In genomic region chr21:45078877-45079281, GRCh38 we compare ENCODE assay signal across 8 cellular contexts. TPM values are rescaled to one million over a fixed set of nuclear protein-coding genes. Genes with fewer than 3 reads are reported as not detected.
DNase-seq lines count a peak whose midpoint lies in the region; ATAC-seq, FAIRE-seq and TF ChIP-seq lines count a peak whose summit lies in the region.

No MANE protein-coding gene starts in this region.

- no peak for ATAC-seq in IMR-90 (ENCODE audit: low read depth)

- H3K18ac ChIP-seq in IMR-90 (ENCODE audit: low read depth, low read length): peak overlapping the region; percentile 43; the same call in 1 of the 2 replicates

- POLR2A ChIA-PET in IMR-90 (lab: Charles Lee; ENCODE audit: unreplicated experiment): no interaction called here
- POLR2A ChIA-PET in activated CD4-positive, alpha-beta memory T cell treated with anti-CD3 and anti-CD28 coated beads, Interleukin-2, amount 10 ng/mL, durations not matched to agents 7 days and 5 days (lab: Charles Lee): interaction anchor here (0.7 to 1.9 kb wide), 15 partner anchors 9 to 209 kb away, joined by 3 to 9 read pairs (median 4); partner anchors contain the start of gene POFUT2

- H2BK15ac ChIP-seq in IMR-90 (ENCODE audit: low read depth, low read length): no peak overlapping the region

- H3K4me2 ChIP-seq in IMR-90 (ENCODE audit: low read depth, low read length): peak overlapping the region; percentile 81

- H4K8ac ChIP-seq in IMR-90 (ENCODE audit: low read depth in 2 of 2, low read length in 2 of 2): peak overlapping the region; percentile 47 to 76; a peak in 1 of 4 replicates

- FAIRE-seq in GM19239 (lab: Jason Lieb, UNC): no peak

- peaks cover 84% of the 10 kb centered on the region for H3K4me1 Mint-ChIP-seq in activated CD4-positive, alpha-beta memory T cell treated with anti-CD3 and anti-CD28 coated beads, Interleukin-2, amount 10 ng/mL, durations not matched to agents 7 days and 5 days

- no peak overlapping the region for H2AFZ ChIP-seq in IMR-90 (replicated peaks; ENCODE audit: low read length, poor library complexity)

- no peaks in the 10 kb centered on the region for H3K27me3 Mint-ChIP-seq in activated CD4-positive, alpha-beta memory T cell treated with anti-CD3 and anti-CD28 coated beads, Interleukin-2, amount 10 ng/mL, durations not matched to agents 7 days and 5 days

- peak overlapping the region; percentile 53; the same call in 1 of the 2 replicates for H3K9ac ChIP-seq in IMR-90 (ENCODE audit: low read depth, low read length)

- H3K23ac ChIP-seq in IMR-90 (ENCODE audit: low read depth, low read length): peak overlapping the region; percentile 62; the same call in 1 of the 2 replicates

- no peak overlapping the region for H2BK20ac ChIP-seq in IMR-90 (ENCODE audit: low read depth, low read length)

- peak overlapping the region; percentile 50 for H2AK5ac ChIP-seq in IMR-90 (ENCODE audit: low read depth, low read length)

- H3K27me3 ChIP-seq in IMR-90 (ENCODE audit: control insufficient read depth, insufficient read depth, low read length) (no peaks in the 10 kb centered on the region), MG63 (peaks cover 13% of the 10 kb centered on the region), vagina (no peaks in the 10 kb centered on the region)

- H3K4ac ChIP-seq in IMR-90 (ENCODE audit: low read depth, low read length): peak overlapping the region; percentile 34; the same call in 1 of the 2 replicates

- H3K4me1 ChIP-seq in IMR-90 (ENCODE audit: control insufficient read depth, insufficient read depth, low read length): peaks cover 26% of the 10 kb centered on the region
- H3K4me1 ChIP-seq in vagina: peaks cover 44% of the 10 kb centered on the region

- H2BK120ac ChIP-seq in IMR-90 (ENCODE audit: low read depth, low read length): no peak overlapping the region

- WGBS in IMR-90 (ENCODE audit: extremely low coverage in 2 of 2, insufficient read length in 1 of 2), 2 experiments: no CpG with 5 or more reads among the region's 2 CpGs

- peaks cover 22% of the 10 kb centered on the region for H3K36me3 Mint-ChIP-seq in activated CD4-positive, alpha-beta memory T cell treated with anti-CD3 and anti-CD28 coated beads, Interleukin-2, amount 10 ng/mL, durations not matched to agents 7 days and 5 days (ENCODE audit: low read depth)

- no peaks in the 10 kb centered on the region for H3K9me3 Mint-ChIP-seq in activated CD4-positive, alpha-beta memory T cell treated with anti-CD3 and anti-CD28 coated beads, Interleukin-2, amount 10 ng/mL, durations not matched to agents 7 days and 5 days

- H4K5ac ChIP-seq in IMR-90 (ENCODE audit: low read depth, low read length): peak overlapping the region; percentile 75

- dilution Hi-C loops in IMR-90 (cut with HindIII; ENCODE audit: low sequenced_read_pairs, unreplicated experiment): no loop called here

- H3K4me3 Mint-ChIP-seq in activated CD4-positive, alpha-beta memory T cell treated with anti-CD3 and anti-CD28 coated beads, Interleukin-2, amount 10 ng/mL, durations not matched to agents 7 days and 5 days: peak overlapping the region; percentile 31

- H3K36me3 ChIP-seq in IMR-90 (ENCODE audit: control insufficient read depth, insufficient read depth, low read length) (peaks cover 23% of the 10 kb centered on the region), MG63 (no peaks in the 10 kb centered on the region), vagina (no peaks in the 10 kb centered on the region)

- no peak overlapping the region for H3K4me3 ChIP-seq in IMR-90 (ENCODE audit: insufficient read depth, low read depth, low read length)
- no peak overlapping the region for H3K4me3 ChIP-seq in epithelial cell of esophagus (ENCODE audit: low read length)
- H3K4me3 ChIP-seq in MG63: no peak overlapping the region
- no peak overlapping the region for H3K4me3 ChIP-seq in vagina

- H2BK5ac ChIP-seq in IMR-90 (ENCODE audit: low read depth, low read length, poor library complexity, severe bottlenecking): peak overlapping the region; percentile 61

- no peak for TF ChIP-seq RAD21 in IMR-90 (IDR thresholded peaks at IDR 0.05; ENCODE audit: low read length)

- H2AK9ac ChIP-seq in IMR-90 (replicated peaks; ENCODE audit: low read depth, low read length, poor library complexity): no peak overlapping the region

- H4K91ac ChIP-seq in IMR-90 (ENCODE audit: insufficient read depth, low read depth, low read length): no peak overlapping the region; the same call in 1 of the 2 replicates

- in situ Hi-C loops in IMR-90 (cut with MboI; ENCODE audit: low sequenced_read_pairs): no loop called here

- no peak overlapping the region for H3K56ac ChIP-seq in IMR-90 (ENCODE audit: extremely low read depth, insufficient read depth, low read length)

- TF ChIP-seq POLR2A in IMR-90 (IDR thresholded peaks at IDR 0.05; ENCODE audit: low read depth, low read length): peak; percentile 35; the same call in 1 of the 2 replicates
- TF ChIP-seq POLR2A in vagina (IDR thresholded peaks at IDR 0.05): no peak

- peaks cover 81% of the 10 kb centered on the region for H4K20me1 ChIP-seq in IMR-90 (ENCODE audit: insufficient read depth, low read length)

- H3K9me1 ChIP-seq in IMR-90 (ENCODE audit: insufficient read depth, low read length): peaks cover 27% of the 10 kb centered on the region

- peak overlapping the region; percentile 57 for H3K27ac ChIP-seq in IMR-90 (ENCODE audit: insufficient read depth, low read length)
- H3K27ac ChIP-seq in vagina: no peak overlapping the region

- BruUV-seq in IMR-90 (replicated peaks; lab: Mats Ljungman, UMichigan): no TSS peak

- peaks cover 0 to 78% of the 10 kb centered on the region in 2 experiments; a peak in 2 of 4 replicates for H3K79me1 ChIP-seq in IMR-90 (ENCODE audit: low read depth in 1 of 2, low read length in 2 of 2)

- peak overlapping the region; percentile 95 for H3K27ac Mint-ChIP-seq in activated CD4-positive, alpha-beta memory T cell treated with anti-CD3 and anti-CD28 coated beads, Interleukin-2, amount 10 ng/mL, durations not matched to agents 7 days and 5 days

- H3K14ac ChIP-seq in IMR-90 (replicated peaks; ENCODE audit: low read depth, low read length): peak overlapping the region; percentile 26

- peak; percentile 85 for DNase-seq in IMR-90
- DNase-seq in activated CD4-positive, alpha-beta memory T cell treated with anti-CD3 and anti-CD28 coated beads, Interleukin-2, amount 10 ng/mL, durations not matched to agents 7 days and 5 days: peak; percentile 89
- peak; percentile 84 for DNase-seq in epithelial cell of esophagus (ENCODE audit: low read depth)
- DNase-seq in stimulated activated CD8-positive, alpha-beta memory T cell treated with anti-CD3 and anti-CD28 coated beads, Interleukin-15, amount 100 ng/mL, for 1 hour (ENCODE audit: low read depth): peak; percentile 46
- no peak for DNase-seq in MG63
- DNase-seq in middle frontal gyrus (ENCODE audit: extremely low spot score, low spot score): no peak
- DNase-seq in GM19239 (ENCODE audit: insufficient read length, low spot score): no peak
- no peak for DNase-seq in vagina (ENCODE audit: extremely low spot score in 2 of 2)

- no peak for TF ChIP-seq CTCF in IMR-90 (conservative IDR thresholded peaks at IDR 0.05; ENCODE audit: low read depth, low read length)
- TF ChIP-seq CTCF in epithelial cell of esophagus (IDR thresholded peaks at IDR 0.05; ENCODE audit: insufficient read depth, low read depth, low read length, missing control alignments): no peak
- TF ChIP-seq CTCF in vagina (IDR thresholded peaks at IDR 0.05): no peak

- H3K9me3 ChIP-seq in IMR-90 (ENCODE audit: control insufficient read depth, insufficient read depth, low read length) (no peaks in the 10 kb centered on the region), MG63 (no peaks in the 10 kb centered on the region), vagina (no peaks in the 10 kb centered on the region)

- intact Hi-C loops in IMR-90 (cut with micrococcal nuclease): no loop called here
- intact Hi-C loops in vagina (cut with DNase I): loop anchor here (10.0 kb wide), 1 partner anchor 134 kb away; the partner anchor contains the start of gene SLX9

- CTCF ChIA-PET in IMR-90 (lab: Yijun Ruan, JAX): no interaction called here
- CTCF ChIA-PET in activated CD4-positive, alpha-beta memory T cell treated with anti-CD3 and anti-CD28 coated beads, Interleukin-2, amount 10 ng/mL, durations not matched to agents 7 days and 5 days (lab: Charles Lee): interaction anchor here (0.6 to 5.6 kb wide), 7 partner anchors 10 to 1651 kb away, joined by 3 to 45 read pairs (median 4); no protein-coding TSS in a partner anchor

TF ChIP-seq in IMR-90, 13 proteins besides CTCF, POLR2A, EP300 and RAD21 (continues in another document):
- TF ChIP-seq MAFK (IDR thresholded peaks at IDR 0.05; ENCODE audit: low read depth, low read length) (peak; percentile 52; the same call in 1 of the 2 replicates), BHLHE40 (IDR thresholded peaks at IDR 0.05; ENCODE audit: low read depth, low read length) (no peak), FOS (IDR thresholded peaks at IDR 0.05; ENCODE audit: low read depth, low read length) (no peak), USF2 (IDR thresholded peaks at IDR 0.05; ENCODE audit: low read depth, low read length) (no peak), ELK1 (IDR thresholded peaks at IDR 0.05; ENCODE audit: borderline replicate concordance, low read depth, low read length) (no peak), NFE2L2 (IDR thresholded peaks at IDR 0.05; ENCODE audit: low read depth, low read length) (no peak)

RNA-seq across cellular contexts. Expression of gene ADARB1, which starts 4.5 kb away (rescaled TPM):
- total RNA-seq in IMR-90 (2012; rRNA removed) (39.7 and 39.8 TPM in 2 replicates), vagina (19.6 TPM)
- 45.5 and 47.3 TPM in 2 replicates for polyA plus RNA-seq in IMR-90 (2012; rRNA removed)
- polyA plus RNA-seq in IMR-90 (2012; cell fraction: cytosol; rRNA removed): 18.2 and 29.3 TPM in 2 replicates
- 152 and 210 TPM in 2 replicates for polyA plus RNA-seq in IMR-90 (2012; cell fraction: nucleus; rRNA removed; ENCODE audit: low replicate concordance)
- total RNA-seq in activated CD4-positive, alpha-beta memory T cell treated with anti-CD3 and anti-CD28 coated beads, Interleukin-2, amount 10 ng/mL, durations not matched to agents 7 days and 5 days: 10 to 100 TPM; 59.1 to 59.6 TPM
- 2.9 and 15.3 TPM in 2 replicates for total RNA-seq in MG63 (2014; rRNA removed; shearing (Covaris generic); ENCODE audit: low replicate concordance)

Comparison
In these comparisons a context has a peak if more than half of its experiments do, and no peak if none do; other contexts are left out.
1. DNase-seq: peak in IMR-90 (single experiment), activated CD4-positive, alpha-beta memory T cell treated with anti-CD3 and anti-CD28 coated beads, Interleukin-2, amount 10 ng/mL, durations not matched to agents 7 days and 5 days (single experiment), epithelial cell of esophagus (single experiment) and stimulated activated CD8-positive, alpha-beta memory T cell treated with anti-CD3 and anti-CD28 coated beads, Interleukin-15, amount 100 ng/mL, for 1 hour (single experiment); none in MG63 (single experiment), middle frontal gyrus (single experiment), GM19239 (single experiment) and vagina (0 of 2).